Comparison of ENCODE assay signal across 17 cellular contexts in genomic region chr22:17820879-17821439, GRCh38.
"Had no signal": no experiment of that assay in that cellular context is flagged by ENCODE, and none has a peak within 500 bp of the region (broad histone marks: within the 10 kb centered on the region; RNA-seq: fewer than 3 reads in every experiment).

No MANE protein-coding gene starts in this region.

- H3K27ac ChIP-seq: coronary artery, esophagus muscularis mucosa, left ventricle myocardium inferior, neural progenitor cell, spleen, thoracic aorta had no signal

- DNase-seq: activated CD4-positive, alpha-beta T cell treated with anti-CD3 and anti-CD28 coated beads, Interleukin-2, amount 50 U/mL, for 1 hour; activated CD4-positive, CD25-positive, alpha-beta regulatory T cell; activated effector memory CD4-positive, alpha-beta T cell treated with Interleukin-2 at 50 U/mL for 16 hours; activated T-cell treated with anti-CD3 and anti-CD28 coated beads for 4 hours; central memory CD4-positive, alpha-beta T cell; hypothalamus; left ventricle myocardium inferior; naive B cell; spleen; T-helper 17 cell had no signal

- H3K4me1 Mint-ChIP-seq: activated naive CD4-positive, alpha-beta T cell treated with anti-CD3 and anti-CD28 coated beads, Interleukin-2, amount 50 U/mL, for 24 hours; brain; naive B cell had no signal

- H3K36me3 ChIP-seq: neural progenitor cell had no signal

- H3K27me3 ChIP-seq: esophagus muscularis mucosa, neural progenitor cell, spleen had no signal

- H3K27me3 Mint-ChIP-seq: activated naive CD4-positive, alpha-beta T cell treated with anti-CD3 and anti-CD28 coated beads, Interleukin-2, amount 50 U/mL, for 24 hours; brain; naive B cell; T-helper 17 cell had no signal

- H3K9me3 ChIP-seq: esophagus muscularis mucosa, left ventricle myocardium inferior, spleen, thoracic aorta had no signal

- H3K9me3 Mint-ChIP-seq: activated naive CD4-positive, alpha-beta T cell treated with anti-CD3 and anti-CD28 coated beads, Interleukin-2, amount 50 U/mL, for 24 hours; brain; naive B cell; neural progenitor cell had no signal

- H3K4me3 ChIP-seq: coronary artery, esophagus muscularis mucosa, left ventricle myocardium inferior, neural progenitor cell, spleen, thoracic aorta had no signal

- H3K36me3 Mint-ChIP-seq: activated naive CD4-positive, alpha-beta T cell treated with anti-CD3 and anti-CD28 coated beads, Interleukin-2, amount 50 U/mL, for 24 hours had no signal

- H3K27ac Mint-ChIP-seq: activated naive CD4-positive, alpha-beta T cell treated with anti-CD3 and anti-CD28 coated beads, Interleukin-2, amount 50 U/mL, for 24 hours; brain; neural progenitor cell; T-helper 17 cell had no signal

- H3K4me1 ChIP-seq: esophagus muscularis mucosa, neural progenitor cell, spleen had no signal

- ATAC-seq: sciatic nerve, T-helper 17 cell had no signal

- H3K4me3 Mint-ChIP-seq: activated naive CD4-positive, alpha-beta T cell treated with anti-CD3 and anti-CD28 coated beads, Interleukin-2, amount 50 U/mL, for 24 hours; brain; naive B cell; neural progenitor cell; T-helper 17 cell had no signal
